8 cellular contexts compared by ENCODE assay signal in genomic region chr4:73069338-73070071, GRCh38. TPM values are rescaled to one million over a fixed set of nuclear protein-coding genes. Genes with fewer than 3 reads are reported as not detected.
DNase-seq lines count a peak whose midpoint lies in the region; ATAC-seq, FAIRE-seq and TF ChIP-seq lines count a peak whose summit lies in the region.

TSS of gene COX18 (minus strand) at chr4:73069716. CDS start at chr4:73069649, 67 bp downstream.

- peak within 1 kb of the TSS; percentile 95 for H3K4me3 Mint-ChIP-seq in T-helper 2 cell treated with Interferon-gamma antibody and Interleukin-4, amounts not matched to agents 5 μg/mL and 100 μg/mL, for 36 hours

- H3K27ac Mint-ChIP-seq in T-helper 2 cell treated with Interferon-gamma antibody and Interleukin-4, amounts not matched to agents 5 μg/mL and 100 μg/mL, for 36 hours = peak within 1 kb of the TSS; percentile 98

- H3K9me3 Mint-ChIP-seq in T-helper 2 cell treated with Interferon-gamma antibody and Interleukin-4, amounts not matched to agents 5 μg/mL and 100 μg/mL, for 36 hours = no peaks in the 10 kb centered on the region

- H3K27ac ChIP-seq in ascending aorta (peak within 1 kb of the TSS; percentile 88 to 96), right atrium auricular region (peak within 1 kb of the TSS; percentile 94 to 98), psoas muscle (peak within 1 kb of the TSS; percentile 96)

- TF ChIP-seq CTCF in ascending aorta (IDR thresholded peaks at IDR 0.05) (peak in 1 of 3 experiments; percentile 6), right atrium auricular region (IDR thresholded peaks at IDR 0.05) (peak in 1 of 2 donors; percentile 28), psoas muscle (IDR thresholded peaks at IDR 0.05) (no peak)

- no peaks in the 10 kb centered on the region for H3K27me3 ChIP-seq in ascending aorta
- H3K27me3 ChIP-seq in right atrium auricular region = no peaks in the 10 kb centered on the region
- no peaks in the 10 kb centered on the region for H3K27me3 ChIP-seq in psoas muscle (ENCODE audit: insufficient read depth in 3 of 3, low read length in 2 of 3)

- intact Hi-C loops in ascending aorta (cut with DNase I) (loop anchor here (1.0 to 5.0 kb wide), 2 partner anchors 190 to 1088 kb away; partner anchors contain the start of gene MTHFD2L), psoas muscle (cut with DNase I) (loop anchor here (1.0 to 10.0 kb wide), 3 partner anchors 189 to 1085 kb away; partner anchors contain the start of genes ANKRD17 (in 1 of the 2) and MTHFD2L (in 1 of the 2))

- WGBS in psoas muscle, 3 donors = 0 to 1% (median 0%) methylated on average over 62 of the region's 62 CpGs

- DNase-seq in NCI-H1930 (lab: John Stamatoyannopoulos, UW) (peak; percentile 93 to 97), ascending aorta (ENCODE audit: low spot score in 2 of 2) (peak; percentile 93 to 99), right atrium auricular region (ENCODE audit: low spot score) (peak; percentile 99), psoas muscle (peak; percentile 97 to 99), urothelium cell line (ENCODE audit: low spot score) (peak; percentile 97)
- peak; percentile 98 for DNase-seq in T-helper 2 cell treated with Interferon-gamma antibody and Interleukin-4, amounts not matched to agents 5 μg/mL and 100 μg/mL, for 36 hours (ENCODE audit: low spot score)

- peaks cover 0 to 4% of the 10 kb centered on the region in 2 donors for H3K36me3 ChIP-seq in ascending aorta
- H3K36me3 ChIP-seq in right atrium auricular region = peaks cover 1% of the 10 kb centered on the region
- H3K36me3 ChIP-seq in psoas muscle (ENCODE audit: insufficient read depth in 1 of 2, low read depth in 1 of 2) = peaks cover 2 to 42% of the 10 kb centered on the region in 2 donors

- peaks cover 3 to 7% of the 10 kb centered on the region in 2 donors for H3K4me1 ChIP-seq in ascending aorta
- peaks cover 0 to 5% of the 10 kb centered on the region in 2 donors for H3K4me1 ChIP-seq in right atrium auricular region
- peaks cover 8% of the 10 kb centered on the region for H3K4me1 ChIP-seq in psoas muscle

- H3K4me1 Mint-ChIP-seq in T-helper 2 cell treated with Interferon-gamma antibody and Interleukin-4, amounts not matched to agents 5 μg/mL and 100 μg/mL, for 36 hours (ENCODE audit: low read depth) = peaks cover 31% of the 10 kb centered on the region

- H3K4me3 ChIP-seq in ascending aorta (peak within 1 kb of the TSS; percentile 60 to 99), right atrium auricular region (peak within 1 kb of the TSS; percentile 81 to 91), psoas muscle (peak within 1 kb of the TSS; percentile 89)

- H3K9me3 ChIP-seq in ascending aorta = no peaks in the 10 kb centered on the region
- no peaks in the 10 kb centered on the region for H3K9me3 ChIP-seq in right atrium auricular region
- H3K9me3 ChIP-seq in psoas muscle = no peaks in the 10 kb centered on the region

- H3K27me3 Mint-ChIP-seq in T-helper 2 cell treated with Interferon-gamma antibody and Interleukin-4, amounts not matched to agents 5 μg/mL and 100 μg/mL, for 36 hours (ENCODE audit: low read depth) = no peaks in the 10 kb centered on the region

- FAIRE-seq in urothelium cell line (lab: Jason Lieb, UNC) = peak; percentile 98

- peaks cover 25% of the 10 kb centered on the region for H3K36me3 Mint-ChIP-seq in T-helper 2 cell treated with Interferon-gamma antibody and Interleukin-4, amounts not matched to agents 5 μg/mL and 100 μg/mL, for 36 hours (ENCODE audit: low read depth)

- ATAC-seq in GM18502 (IDR thresholded peaks at IDR 0.05; ENCODE audit: poor library complexity, unreplicated experiment) = peak; percentile 84
- ATAC-seq in HG02970 (IDR thresholded peaks at IDR 0.05; ENCODE audit: low FRiP score, unreplicated experiment) = peak; percentile 86
- peak; percentile 92 to 97 (median 94) for ATAC-seq in psoas muscle

RNA-seq across cellular contexts. Expression of gene COX18, which starts in this region (rescaled TPM):
- total RNA-seq in ascending aorta (22.7 TPM), right atrium auricular region (10 to 100 TPM; 12.4 to 22.6 TPM), psoas muscle (1 to 10 TPM; 5.8 to 9.2 (median 9.0) TPM)
- polyA plus RNA-seq in psoas muscle = 10 to 100 TPM in 1 of 3 donors, 1 to 10 TPM in 2; 5.2 to 16.5 (median 6.2) TPM

Comparison
In these comparisons a context has a peak if more than half of its experiments do, and no peak if none do; other contexts are left out.
1. Peak in every context shown above with its lines: DNase-seq, ATAC-seq, H3K4me3 ChIP-seq and H3K27ac ChIP-seq.